In genomic region chr1:13570924-13571323, GRCh38 we compare ENCODE assay signal across 1 cellular context.
TF ChIP-seq lines count a peak whose summit lies in the region.

No MANE protein-coding gene starts in this region.

TF ChIP-seq in H1, 55 proteins besides CTCF, POLR2A, EP300 and RAD21:
- TF ChIP-seq GTF2F1 (IDR thresholded peaks at IDR 0.05; ENCODE audit: borderline replicate concordance, low read depth, low read length) (no peak), SP1 (IDR thresholded peaks at IDR 0.05; ENCODE audit: low read depth, low read length) (no peak), KDM5A (IDR thresholded peaks at IDR 0.05; ENCODE audit: low read length) (no peak), SP4 (IDR thresholded peaks at IDR 0.05; ENCODE audit: low read length) (no peak), EGR1 (IDR thresholded peaks at IDR 0.05; ENCODE audit: borderline replicate concordance, low read depth, low read length) (no peak), RNF2 (IDR thresholded peaks at IDR 0.05; ENCODE audit: borderline replicate concordance, low read depth, low read length, missing control alignments, poor library complexity, severe bottlenecking) (no peak), CBX5 (IDR thresholded peaks at IDR 0.05; ENCODE audit: low read depth, low read length) (no peak), FOSL1 (IDR thresholded peaks at IDR 0.05; ENCODE audit: insufficient read depth, low read depth, low read length) (no peak), NRF1 (IDR thresholded peaks at IDR 0.05; ENCODE audit: low read depth, low read length) (no peak), SIX5 (IDR thresholded peaks at IDR 0.05; ENCODE audit: low read depth, low read length) (no peak), RFX5 (IDR thresholded peaks at IDR 0.05; ENCODE audit: borderline replicate concordance, low read depth, low read length) (no peak), BCL11A (IDR thresholded peaks at IDR 0.05; ENCODE audit: low read depth in 2 of 2, low read length in 2 of 2) (no peak), BACH1 (IDR thresholded peaks at IDR 0.05; ENCODE audit: low read length) (no peak), SP2 (IDR thresholded peaks at IDR 0.05; ENCODE audit: low read length) (no peak), SUZ12 (IDR thresholded peaks at IDR 0.05; ENCODE audit: low read length) (no peak)
- TF ChIP-seq, protein P1, sequence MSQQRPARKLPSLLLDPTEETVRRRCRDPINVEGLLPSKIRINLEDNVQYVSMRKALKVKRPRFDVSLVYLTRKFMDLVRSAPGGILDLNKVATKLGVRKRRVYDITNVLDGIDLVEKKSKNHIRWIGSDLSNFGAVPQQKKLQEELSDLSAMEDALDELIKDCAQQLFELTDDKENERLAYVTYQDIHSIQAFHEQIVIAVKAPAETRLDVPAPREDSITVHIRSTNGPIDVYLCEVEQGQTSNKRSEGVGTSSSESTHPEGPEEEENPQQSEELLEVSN (IDR thresholded peaks at IDR 0.05), result no peak
